Comparison of ENCODE assay signal across 8 cellular contexts in the genomic region with DNA sequence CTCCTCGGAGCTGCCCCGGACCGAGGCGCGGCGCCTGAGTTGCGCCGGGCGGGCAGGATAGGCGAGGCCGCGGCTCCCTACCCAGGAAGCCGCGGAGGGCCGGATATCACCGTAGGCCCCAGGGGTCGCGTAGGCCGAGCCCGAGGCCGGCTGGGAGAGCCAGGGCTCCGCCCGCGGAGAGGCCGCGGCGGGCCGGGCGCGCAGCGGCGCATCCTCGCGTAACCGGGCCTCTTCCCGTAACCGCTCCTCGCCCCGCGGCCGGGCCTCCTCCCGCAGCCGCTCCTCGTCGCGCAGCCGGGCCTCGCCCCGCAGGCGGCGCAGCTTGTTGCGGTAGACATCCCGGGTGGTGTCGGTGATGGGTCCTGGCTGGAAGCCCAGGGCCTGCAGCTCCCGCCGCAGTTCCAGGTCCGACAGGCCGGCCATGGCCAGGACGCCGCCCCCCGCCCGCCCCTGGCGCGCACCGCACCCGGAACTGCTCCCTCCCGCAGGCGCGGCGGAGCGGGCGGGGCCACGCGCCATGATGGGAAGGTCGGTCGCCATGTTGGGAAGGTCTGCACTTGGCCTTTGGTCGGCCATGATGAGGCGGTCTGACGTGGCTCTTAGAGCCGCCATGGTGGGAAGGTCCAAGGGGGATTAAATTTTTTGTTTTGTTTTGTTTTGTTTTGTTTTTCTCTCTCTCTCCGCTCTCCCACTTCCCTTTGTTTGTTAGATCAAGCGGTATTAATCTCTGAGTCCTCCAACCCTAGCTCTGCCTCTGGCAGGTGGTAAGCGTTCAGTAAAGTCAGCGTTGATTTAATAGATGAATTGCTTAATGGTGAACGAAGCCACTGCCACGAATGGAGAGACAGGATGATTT. TPM values are rescaled to one million over a fixed set of nuclear protein-coding genes. Genes with fewer than 3 reads are reported as not detected.
DNase-seq lines count a peak whose midpoint lies in the region; TF ChIP-seq lines count a peak whose summit lies in the region.

A gene (minus strand): TSS at position 437 of the 856 bp plus-strand sequence. CDS start 14 bp downstream, at position 423.

- H3K9me3 ChIP-seq in ES-I3 (ENCODE audit: control insufficient read depth, insufficient read depth, low read length) = no peaks in the 10 kb centered on the region
- H3K9me3 ChIP-seq in HAP-1 = no peaks in the 10 kb centered on the region
- no peaks in the 10 kb centered on the region for H3K9me3 ChIP-seq in MM.1S (replicated peaks; ENCODE audit: insufficient read depth, low read length)
- H3K9me3 ChIP-seq in neural progenitor cell (ENCODE audit: low read depth) = no peaks in the 10 kb centered on the region
- H3K9me3 ChIP-seq in stomach smooth muscle (ENCODE audit: control insufficient read depth in 2 of 2, low read length in 2 of 2) = no peaks in the 10 kb centered on the region

- H3K27me3 ChIP-seq in HAP-1 (ENCODE audit: low read depth) (no peaks in the 10 kb centered on the region), MM.1S (replicated peaks; ENCODE audit: insufficient read depth, low read length) (peaks cover 23% of the 10 kb centered on the region; the same call in 1 of the 2 replicates), neural progenitor cell (no peaks in the 10 kb centered on the region), stomach smooth muscle (ENCODE audit: control insufficient read depth in 1 of 2, insufficient read depth in 2 of 2, low read length in 2 of 2) (peaks cover 0 to 4% of the 10 kb centered on the region in 2 donors)

- peak within 1 kb of the TSS; percentile 95 for H3K27ac Mint-ChIP-seq in neural progenitor cell

- H3K27ac ChIP-seq in MM.1S (ENCODE audit: low read length) (peak within 1 kb of the TSS; percentile 60; the same call in 1 of the 2 replicates), neural progenitor cell (peak within 1 kb of the TSS; percentile 27), stomach smooth muscle (ENCODE audit: low read length) (peak within 1 kb of the TSS; percentile 92)

- H4K20me1 ChIP-seq in MM.1S (ENCODE audit: insufficient read depth, low read length) (no peaks in the 10 kb centered on the region), neural progenitor cell (ENCODE audit: low read depth) (peaks cover 38% of the 10 kb centered on the region)

- H3F3A ChIP-seq in MM.1S (ENCODE audit: insufficient read depth, low read length) (peaks cover 5% of the 10 kb centered on the region; the same call in 1 of the 2 replicates), neural progenitor cell (ENCODE audit: low read depth) (peaks cover 29% of the 10 kb centered on the region)

- peak within 1 kb of the TSS; percentile 98 for H3K4me2 ChIP-seq in MM.1S (ENCODE audit: low read depth, low read length)
- H3K4me2 ChIP-seq in neural progenitor cell = peak within 1 kb of the TSS; percentile 93

- H2AFZ ChIP-seq in MM.1S (ENCODE audit: low read length) (peak within 1 kb of the TSS; percentile 91), neural progenitor cell (replicated peaks) (peak within 1 kb of the TSS; percentile 81)

- H3K9me2 ChIP-seq in MM.1S (replicated peaks; ENCODE audit: insufficient read depth, low read length) = no peaks in the 10 kb centered on the region; the same call in 1 of the 2 replicates

- TF ChIP-seq CTCF in MM.1S (IDR thresholded peaks at IDR 0.05; ENCODE audit: low read length) (no peak), foreskin fibroblast (IDR thresholded peaks at IDR 0.05; ENCODE audit: low read depth, low read length) (no peak), neural progenitor cell (IDR thresholded peaks at IDR 0.05) (no peak)

- H3K9ac ChIP-seq in ES-I3 (ENCODE audit: low read depth, low read length) (peak within 1 kb of the TSS; percentile 83), MM.1S (ENCODE audit: low read length) (peak within 1 kb of the TSS; percentile 81), neural progenitor cell (peak within 1 kb of the TSS; percentile 86), stomach smooth muscle (ENCODE audit: low read length in 2 of 2) (peak within 1 kb of the TSS; percentile 82 to 92)

- H3K4me1 ChIP-seq in ES-I3 (ENCODE audit: insufficient read depth, low read length) (peaks cover 64% of the 10 kb centered on the region), HAP-1 (peaks cover 40% of the 10 kb centered on the region), MM.1S (ENCODE audit: low read length) (peaks cover 17% of the 10 kb centered on the region), neural progenitor cell (peaks cover 37% of the 10 kb centered on the region), stomach smooth muscle (ENCODE audit: control insufficient read depth, insufficient read depth, low read length) (peaks cover 32% of the 10 kb centered on the region)

- H3K4me3 ChIP-seq in HAP-1 (peak within 1 kb of the TSS; percentile 45), MM.1S (ENCODE audit: low read length) (peak within 1 kb of the TSS; percentile 81), foreskin fibroblast (ENCODE audit: low read depth in 1 of 2, low read length in 2 of 2) (peak within 1 kb of the TSS; percentile 56 to 71), neural progenitor cell (peak within 1 kb of the TSS; percentile 78), stomach smooth muscle (ENCODE audit: low read length in 2 of 2) (peak within 1 kb of the TSS; percentile 59 to 80)

- H3K4me1 Mint-ChIP-seq in neural progenitor cell = peaks cover 70% of the 10 kb centered on the region

- peaks cover 16% of the 10 kb centered on the region for H3K36me3 Mint-ChIP-seq in neural progenitor cell

- in situ Hi-C loops in HAP-1 (cut with MboI; ENCODE audit: low sequenced_read_pairs) = no loop called here

- peaks cover 9% of the 10 kb centered on the region for H3K27me3 Mint-ChIP-seq in neural progenitor cell (ENCODE audit: insufficient read depth, low read depth)

- H3K4me3 Mint-ChIP-seq in neural progenitor cell = peak within 1 kb of the TSS; percentile 96

- peak; percentile 77 to 94 for DNase-seq in HAP-1 (ENCODE audit: low spot score in 2 of 2)
- DNase-seq in MM.1S = peak; percentile 86
- peak; percentile 75 for DNase-seq in SIG-M5 treated with dmso at 0.1 percent for 504 hours (lab: John Stamatoyannopoulos, UW; ENCODE audit: unreplicated experiment)
- DNase-seq in activated gamma-delta T cell treated with Interleukin-2 at 50 U/mL for 16 hours = peak; percentile 90
- peak; percentile 95 to 99 for DNase-seq in foreskin fibroblast
- DNase-seq in neural progenitor cell (ENCODE audit: low spot score) = peak; percentile 91

- H3K36me3 ChIP-seq in ES-I3 (ENCODE audit: insufficient read depth, low read length) (no peaks in the 10 kb centered on the region; the same call in 1 of the 2 replicates), HAP-1 (replicated peaks) (peaks cover 13% of the 10 kb centered on the region), MM.1S (replicated peaks; ENCODE audit: insufficient read depth, low read length) (no peaks in the 10 kb centered on the region), neural progenitor cell (no peaks in the 10 kb centered on the region), stomach smooth muscle (ENCODE audit: control insufficient read depth in 2 of 2, insufficient read depth in 2 of 2, low read length in 2 of 2) (peaks cover 6 to 15% of the 10 kb centered on the region in 2 donors)

- peaks cover 33% of the 10 kb centered on the region for H3K79me2 ChIP-seq in MM.1S (ENCODE audit: low read length)
- H3K79me2 ChIP-seq in neural progenitor cell (ENCODE audit: low read depth) = peaks cover 44% of the 10 kb centered on the region

- no peaks in the 10 kb centered on the region for H3K9me3 Mint-ChIP-seq in neural progenitor cell

RNA-seq across cellular contexts. Expression of the gene that starts here (rescaled TPM):
- total RNA-seq in neural progenitor cell (ENCODE audit: low replicate concordance) = 31.8 and 53.4 TPM in 2 replicates

Comparison
In these comparisons a context has a peak if more than half of its experiments do, and no peak if none do; other contexts are left out.
1. Peak in every context shown above with its lines: DNase-seq, H3K4me3 ChIP-seq and H3K27ac ChIP-seq.
2. H3K27ac ChIP-seq: peak in every context shown above with its lines; median percentile 92 in stomach smooth muscle; 60 in MM.1S; 27 in neural progenitor cell.